In the genomic region with DNA sequence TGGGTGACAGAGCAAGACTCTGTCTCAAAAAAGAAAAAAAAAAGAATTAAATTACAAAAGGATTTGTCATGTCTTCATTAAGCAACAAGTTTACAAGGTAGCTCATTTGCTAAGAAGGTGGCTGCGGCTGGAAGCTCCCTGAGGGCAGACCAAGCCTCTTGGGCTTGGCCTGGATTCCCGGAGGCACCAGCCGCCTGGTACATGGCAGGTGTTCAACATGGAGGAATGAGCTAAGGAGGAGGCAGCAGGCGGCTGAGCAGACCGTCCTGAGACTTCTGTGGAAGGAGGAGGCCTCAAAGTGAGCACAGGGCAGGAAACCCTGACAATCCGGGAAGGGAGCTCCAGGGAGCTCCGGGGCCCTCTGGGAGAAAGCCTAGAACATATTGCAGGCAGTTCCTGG, we compare ENCODE assay signal across 13 cellular contexts. TPM values are rescaled to one million over a fixed set of nuclear protein-coding genes. Genes with fewer than 3 reads are reported as not detected.
A peak's percentile ranks its signal among the peaks of the same experiment; 100 is the strongest.
DNase-seq lines count a peak whose midpoint lies in the region; ATAC-seq, FAIRE-seq and TF ChIP-seq lines count a peak whose summit lies in the region.
"Had no signal": no experiment of that assay in that cellular context is flagged by ENCODE, and none has a peak within 500 bp of the region (broad histone marks: within the 10 kb centered on the region; RNA-seq: fewer than 3 reads in every experiment).

No MANE protein-coding gene starts in this region.

- H3K27ac Mint-ChIP-seq in Caco-2 (ENCODE audit: unreplicated experiment), result no peak overlapping the region
- no peak overlapping the region for H3K27ac Mint-ChIP-seq in WTC11
- H3K27ac Mint-ChIP-seq: CD8-positive, alpha-beta memory T cell had no signal

- TF ChIP-seq EP300 in HepG2 (IDR thresholded peaks at IDR 0.05; ENCODE audit: low read depth in 2 of 2, low read length in 2 of 2) (no peak), HepG2 (CRISPR knock-in tag; IDR thresholded peaks at IDR 0.05; ENCODE audit: borderline replicate concordance) (no peak)

- no peaks in the 10 kb centered on the region for H3K79me2 ChIP-seq in HepG2 (ENCODE audit: insufficient read depth, low read length)
- H3K79me2 ChIP-seq in osteoblast (ENCODE audit: insufficient read depth, low read length), result no peaks in the 10 kb centered on the region

- FAIRE-seq in HepG2 (lab: Jason Lieb, UNC), result no peak
- FAIRE-seq: A549, HTR-8/SVneo had no signal

- TF ChIP-seq CTCF in HepG2 (CRISPR knock-in tag; IDR thresholded peaks at IDR 0.05), result no peak
- TF ChIP-seq CTCF in right lobe of liver (IDR thresholded peaks at IDR 0.05), result no peak
- no peak for TF ChIP-seq CTCF in left ventricle myocardium inferior (IDR thresholded peaks at IDR 0.05; ENCODE audit: borderline replicate concordance)
- TF ChIP-seq CTCF in osteoblast (IDR thresholded peaks at IDR 0.05; ENCODE audit: extremely low read depth, low read depth, low read length), result no peak
- no peak for TF ChIP-seq CTCF in Caco-2 (IDR thresholded peaks at IDR 0.05; ENCODE audit: insufficient read depth in 1 of 2, low read depth in 1 of 2, low read length in 1 of 2, severe bottlenecking in 1 of 2, unreplicated experiment in 1 of 2)
- no peak for TF ChIP-seq CTCF in WTC11 (IDR thresholded peaks at IDR 0.05)

- H3K4me1 ChIP-seq in HepG2 (ENCODE audit: insufficient read depth, low read length) (peaks cover 46% of the 10 kb centered on the region), right lobe of liver (no peaks in the 10 kb centered on the region), left ventricle myocardium inferior (peaks cover 61% of the 10 kb centered on the region), osteoblast (ENCODE audit: insufficient read depth, low read length) (no peaks in the 10 kb centered on the region), Caco-2 (peaks cover 29% of the 10 kb centered on the region), aorta (ENCODE audit: control insufficient read depth in 1 of 2, insufficient read depth in 2 of 2, low read length in 2 of 2) (no peaks in the 10 kb centered on the region)
- H3K4me1 ChIP-seq: A549 had no signal

- no peak for ATAC-seq in HepG2
- no peak for ATAC-seq in right lobe of liver
- no peak for ATAC-seq in aorta (ENCODE audit: low FRiP score)
- ATAC-seq in WTC11, result no peak
- ATAC-seq: A549, HCT116 had no signal

- TF ChIP-seq POLR2A in HepG2 (IDR thresholded peaks at IDR 0.05; ENCODE audit: insufficient read depth in 1 of 2, low read depth in 2 of 2, low read length in 2 of 2), result no peak
- TF ChIP-seq POLR2A in right lobe of liver (IDR thresholded peaks at IDR 0.05), result no peak

- 75% methylated on average over 6 of the region's 7 CpGs for WGBS in HepG2 (ENCODE audit: low lambda C conversion rate)
- WGBS in right lobe of liver (ENCODE audit: insufficient coverage, low coverage, low lambda C conversion rate, missing lambda C conversion rate), result 86% methylated on average over 3 of the region's 7 CpGs
- WGBS in aorta, 2 donors, result 82 to 86% methylated on average over 7 of the region's 7 CpGs

- peaks cover 0 to 10% of the 10 kb centered on the region in 2 experiments; a peak in 3 of 5 replicates for H3K27me3 ChIP-seq in HepG2 (ENCODE audit: control insufficient read depth in 1 of 2, insufficient read depth in 2 of 2, low read length in 2 of 2)
- H3K27me3 ChIP-seq in right lobe of liver, result no peaks in the 10 kb centered on the region
- H3K27me3 ChIP-seq in left ventricle myocardium inferior (ENCODE audit: low read depth), result peaks cover 3% of the 10 kb centered on the region
- H3K27me3 ChIP-seq in osteoblast (ENCODE audit: insufficient read depth, low read length), result peaks cover 3% of the 10 kb centered on the region
- no peaks in the 10 kb centered on the region for H3K27me3 ChIP-seq in Caco-2 (replicated peaks; ENCODE audit: control insufficient read depth, insufficient read depth, low read length)
- no peaks in the 10 kb centered on the region for H3K27me3 ChIP-seq in aorta (ENCODE audit: control insufficient read depth in 1 of 2, insufficient read depth in 2 of 2, low read length in 1 of 2)

- no peaks in the 10 kb centered on the region for H3K27me3 Mint-ChIP-seq in Caco-2 (ENCODE audit: insufficient read depth, unreplicated experiment)
- no peaks in the 10 kb centered on the region for H3K27me3 Mint-ChIP-seq in WTC11 (ENCODE audit: low read depth)

- peaks cover 18% of the 10 kb centered on the region for H3K4me1 Mint-ChIP-seq in Caco-2 (ENCODE audit: low read depth, unreplicated experiment)
- H3K4me1 Mint-ChIP-seq in WTC11, result peaks cover 23% of the 10 kb centered on the region
- H3K4me1 Mint-ChIP-seq: CD8-positive, alpha-beta memory T cell had no signal

- H3K4me2 ChIP-seq in HepG2 (ENCODE audit: low read depth, low read length) (0 out of 2 replicates have a peak overlapping the region, but pooled peaks have one; percentile 1), osteoblast (ENCODE audit: insufficient read depth, low read length) (no peak overlapping the region)
- H3K4me2 ChIP-seq: A549 had no signal

- no peak for TF ChIP-seq RAD21 in HepG2 (CRISPR knock-in tag; IDR thresholded peaks at IDR 0.05)

- intact Hi-C loops in HepG2 (cut with micrococcal nuclease; ENCODE audit: unreplicated experiment), result no loop called here
- intact Hi-C loops in right lobe of liver (cut with DNase I), result no loop called here
- intact Hi-C loops in left ventricle myocardium inferior (cut with micrococcal nuclease), result no loop called here
- intact Hi-C loops in Caco-2 (cut with micrococcal nuclease; ENCODE audit: unreplicated experiment), result no loop called here
- intact Hi-C loops in aorta (cut with DNase I), result no loop called here

- no TSS peak for BruUV-seq in HepG2 (replicated peaks; lab: Mats Ljungman, UMichigan)
- BruUV-seq in Caco-2 (replicated peaks; lab: Mats Ljungman, UMichigan), result no TSS peak

- H3K9me3 ChIP-seq in HepG2 (ENCODE audit: low read length) (no peaks in the 10 kb centered on the region), right lobe of liver (no peaks in the 10 kb centered on the region), left ventricle myocardium inferior (replicated peaks) (no peaks in the 10 kb centered on the region), osteoblast (ENCODE audit: low read depth, low read length) (no peaks in the 10 kb centered on the region), Caco-2 (no peaks in the 10 kb centered on the region), aorta (ENCODE audit: control insufficient read depth, low read length) (no peaks in the 10 kb centered on the region)
- H3K9me3 ChIP-seq: A549 had no signal

- H3K27ac ChIP-seq in HepG2 (ENCODE audit: extremely low read length, insufficient read depth, low read length) (no peak overlapping the region), right lobe of liver (no peak overlapping the region), left ventricle myocardium inferior (replicated peaks) (peak overlapping the region; percentile 96), osteoblast (ENCODE audit: low read depth, low read length) (no peak overlapping the region), aorta (ENCODE audit: low read depth in 1 of 2, low read length in 2 of 2) (no peak overlapping the region)
- H3K27ac ChIP-seq: A549 had no signal

- no peaks in the 10 kb centered on the region for H3K9me3 Mint-ChIP-seq in Caco-2 (ENCODE audit: unreplicated experiment)
- no peaks in the 10 kb centered on the region for H3K9me3 Mint-ChIP-seq in WTC11
- H3K9me3 Mint-ChIP-seq: CD8-positive, alpha-beta memory T cell had no signal

- no peak overlapping the region for H3K9ac ChIP-seq in HepG2 (ENCODE audit: insufficient read depth, low read depth, low read length)

- no peaks in the 10 kb centered on the region for H4K20me1 ChIP-seq in HepG2 (ENCODE audit: insufficient read depth, low read length)
- no peaks in the 10 kb centered on the region for H4K20me1 ChIP-seq in osteoblast (ENCODE audit: insufficient read depth, low read length)

- in situ Hi-C loops in HepG2 (cut with HindIII; ENCODE audit: extremely low pct_ligation_motif_present, low pct_unique_long_range_greater_than_20kb), result no loop called here

- POLR2A ChIA-PET in HepG2 (lab: Yijun Ruan, JAX), result no interaction called here
- POLR2A ChIA-PET in Caco-2 (lab: Charles Lee), result no interaction called here
- POLR2A ChIA-PET in WTC11 (lab: Charles Lee), result no interaction called here

- H3K36me3 Mint-ChIP-seq in Caco-2 (ENCODE audit: insufficient read depth, unreplicated experiment), result no peaks in the 10 kb centered on the region
- no peaks in the 10 kb centered on the region for H3K36me3 Mint-ChIP-seq in WTC11
- H3K36me3 Mint-ChIP-seq: CD8-positive, alpha-beta memory T cell had no signal

- H3K4me3 Mint-ChIP-seq in Caco-2 (ENCODE audit: unreplicated experiment) (no peak overlapping the region), WTC11 (no peak overlapping the region)
- H3K4me3 Mint-ChIP-seq: CD8-positive, alpha-beta memory T cell had no signal

- H2AFZ ChIP-seq in HepG2 (ENCODE audit: low read length) (no peak overlapping the region), osteoblast (ENCODE audit: low read length) (no peak overlapping the region)

- H3K36me3 ChIP-seq in HepG2 (replicated peaks in 1 of 2; ENCODE audit: control insufficient read depth in 1 of 2, insufficient read depth in 2 of 2, low read length in 2 of 2), result no peaks in the 10 kb centered on the region
- no peaks in the 10 kb centered on the region for H3K36me3 ChIP-seq in right lobe of liver
- H3K36me3 ChIP-seq in left ventricle myocardium inferior, result no peaks in the 10 kb centered on the region
- H3K36me3 ChIP-seq in osteoblast (ENCODE audit: insufficient read depth, low read length), result no peaks in the 10 kb centered on the region
- no peaks in the 10 kb centered on the region for H3K36me3 ChIP-seq in Caco-2 (ENCODE audit: control insufficient read depth, insufficient read depth, low read length)
- no peaks in the 10 kb centered on the region for H3K36me3 ChIP-seq in aorta (ENCODE audit: control insufficient read depth in 1 of 2, insufficient read depth in 2 of 2, low read length in 1 of 2)

- H3K4me3 ChIP-seq in HepG2 (replicated peaks in 1 of 3; ENCODE audit: insufficient read depth in 1 of 3, low read depth in 2 of 3, low read length in 3 of 3) (no peak overlapping the region), right lobe of liver (no peak overlapping the region), left ventricle myocardium inferior (no peak overlapping the region), osteoblast (ENCODE audit: insufficient read depth, low read length) (no peak overlapping the region), Caco-2 (ENCODE audit: low read depth, low read length) (no peak overlapping the region), aorta (ENCODE audit: low read length in 2 of 2) (no peak overlapping the region)
- H3K4me3 ChIP-seq: A549 had no signal

- no peak for DNase-seq in HepG2 (ENCODE audit: low spot score)
- no peak for DNase-seq in right lobe of liver
- no peak for DNase-seq in left ventricle myocardium inferior
- peak; percentile 36 for DNase-seq in osteoblast (ENCODE audit: insufficient read length, low spot score, missing footprints)
- DNase-seq in Caco-2, result no peak
- no peak for DNase-seq in aorta
- DNase-seq in WTC11 (ENCODE audit: low spot score), result no peak
- DNase-seq: CD8-positive, alpha-beta memory T cell; DMS53; GF-D8 had no signal

- CTCF ChIA-PET in HepG2 (lab: Yijun Ruan, JAX; ENCODE audit: low intra/inter-chr PET ratio, low total read pairs) (no interaction called here), Caco-2 (lab: Charles Lee) (no interaction called here), WTC11 (lab: Charles Lee) (no interaction called here)

RNA-seq across cellular contexts. Expression of a gene that starts 3.2 kb away (rescaled TPM):
- total RNA-seq in HepG2 (2016; rRNA removed; fragmentation: Illumina TruSeq; extraction: Trizol) (0.13 and 0.18 TPM in 2 replicates), right lobe of liver (under 1 TPM; 0.06 to 0.44 (median 0.23) TPM), left ventricle myocardium inferior (256 TPM), osteoblast (under 0.01 and 0.29 TPM in 2 replicates), Caco-2 (2022) (1.2 and 1.8 TPM in 2 replicates), aorta (under 1 TPM; 0.54 to 0.78 TPM), WTC11 (2021) (0.30 to 0.79 TPM (median 0.41 TPM) in 3 replicates)
- not detected in 2 replicates for total RNA-seq in HepG2 (2016; cell fraction: cytosol; rRNA removed; fragmentation: Illumina TruSeq; extraction: Trizol; ENCODE audit: low read depth)
- total RNA-seq in HepG2 (2016; cell fraction: insoluble cytoplasmic fraction; rRNA removed; fragmentation: Illumina TruSeq; extraction: Trizol), result 0.11 and 0.27 TPM in 2 replicates
- total RNA-seq in HepG2 (2016; cell fraction: membrane; rRNA removed; fragmentation: Illumina TruSeq; extraction: Trizol), result 0.03 and 0.19 TPM in 2 replicates
- total RNA-seq in HepG2 (2016; cell fraction: nucleus; rRNA removed; fragmentation: Illumina TruSeq; extraction: Trizol), result 0.44 and 0.47 TPM in 2 replicates
- polyA plus RNA-seq in HepG2 (2011; rRNA removed) (0.04 TPM in 2 replicates), aorta (under 1 TPM; 0.20 to 0.63 TPM)
- 0.01 and 0.05 TPM in 2 replicates for polyA plus RNA-seq in HepG2 (2011; cell fraction: cytosol; rRNA removed)
- 0.07 and 0.08 TPM in 2 replicates for polyA plus RNA-seq in HepG2 (2011; cell fraction: nucleus; rRNA removed)
- 0.01 and 0.11 TPM in 2 replicates for polyA plus RNA-seq in HepG2 (2012)
- 0.01 TPM in 1 of 2 replicates, not detected in the other for polyA plus RNA-seq in HepG2 (2016; cell fraction: cytosol; fragmentation: Illumina TruSeq; extraction: Trizol; ENCODE audit: low read depth)
- 0.04 and 0.07 TPM in 2 replicates for polyA plus RNA-seq in HepG2 (2016; cell fraction: insoluble cytoplasmic fraction; fragmentation: Illumina TruSeq; extraction: Trizol; ENCODE audit: low read depth)
- polyA plus RNA-seq in HepG2 (2016; cell fraction: membrane; fragmentation: Illumina TruSeq; extraction: Trizol; ENCODE audit: low read depth), result 0.15 TPM in 1 of 2 replicates, not detected in the other
- not detected in 2 replicates for polyA plus RNA-seq in HepG2 (2016; cell fraction: nucleus; fragmentation: Illumina TruSeq; extraction: Trizol; ENCODE audit: insufficient read depth, low read depth)
- polyA minus RNA-seq in HepG2 (2011; rRNA and poly(A)+ RNA removed; ENCODE audit: low replicate concordance), result 1.0 and 2.2 TPM in 2 replicates
- polyA minus RNA-seq in HepG2 (2011; cell fraction: cytosol; rRNA and poly(A)+ RNA removed), result not detected in 2 replicates
- polyA minus RNA-seq in HepG2 (2011; cell fraction: nucleus; rRNA and poly(A)+ RNA removed), result 0.99 and 1.0 TPM in 2 replicates
- polyA plus RNA-seq: CD8-positive, alpha-beta memory T cell had no signal

Comparison
In these comparisons a context has a peak if more than half of its experiments do, and no peak if none do; other contexts are left out.
1. RNA of a gene that starts 3.2 kb away (total RNA-seq): 256 TPM in left ventricle myocardium inferior (single experiment); 1.2 to 1.8 TPM in Caco-2, 0.30 to 0.79 TPM in WTC11, 0.54 to 0.78 TPM in aorta, 0.06 to 0.44 TPM in right lobe of liver, 0.03 to 0.47 TPM in HepG2 and under 0.01 to 0.29 TPM in osteoblast; every median in the first group is over 10 times any median in the second.